In the genomic region with DNA sequence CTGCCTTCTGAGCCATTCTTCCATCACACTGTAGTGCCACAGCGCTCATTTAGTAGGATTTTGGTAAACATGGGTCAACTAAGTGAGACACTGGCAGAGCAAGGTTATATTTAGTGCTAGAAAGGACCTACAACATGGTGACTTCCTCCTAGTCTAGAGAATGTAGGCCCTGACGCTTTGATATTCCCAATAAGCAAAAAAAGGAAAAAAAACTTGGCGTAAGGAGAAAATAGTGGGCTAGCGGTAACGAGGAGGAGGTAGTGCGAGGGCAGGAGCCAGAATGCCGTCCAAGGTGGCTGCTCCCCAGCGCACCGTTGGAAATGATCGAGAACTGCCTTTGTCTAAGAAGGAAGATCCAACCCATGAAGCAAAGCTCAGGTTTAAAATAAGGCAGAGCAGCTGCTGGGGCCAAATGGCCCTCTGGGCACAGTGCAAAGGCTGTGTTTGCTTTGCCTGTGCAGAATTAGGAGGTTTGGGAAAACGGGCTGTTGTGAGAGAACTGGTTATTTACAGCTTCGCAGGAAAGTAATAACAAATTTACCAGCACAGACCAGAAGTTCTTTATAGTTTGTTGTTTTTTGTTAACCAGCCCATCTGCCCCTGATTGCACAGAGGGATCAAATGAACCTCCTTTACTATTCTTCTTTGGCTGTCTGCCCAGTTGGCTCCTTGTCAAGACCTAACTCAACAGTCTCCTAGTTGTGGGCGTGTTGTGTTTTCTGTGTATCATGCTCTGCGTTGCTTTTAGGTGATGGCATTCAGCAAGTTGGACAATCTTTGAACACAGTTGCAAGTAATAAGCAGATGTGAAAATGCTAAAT, we compare ENCODE assay signal across 1 cellular context.
TF ChIP-seq lines count a peak whose summit lies in the region.

No MANE protein-coding gene starts in this region.

TF ChIP-seq in HEK293, 187 proteins besides CTCF, POLR2A, EP300 and RAD21 (continued from another document and continues in another):
- TF ChIP-seq ZNF776 (tag by site-specific recombination; IDR thresholded peaks at IDR 0.05; ENCODE audit: borderline replicate concordance) (no peak), EGR2 (tag by site-specific recombination; IDR thresholded peaks at IDR 0.05; ENCODE audit: low read depth) (0 out of 2 replicates have a peak, but pooled peaks have one; percentile 23), ZNF132 (tag by site-specific recombination; IDR thresholded peaks at IDR 0.05; ENCODE audit: borderline replicate concordance) (no peak), ZNF626 (tag by site-specific recombination; IDR thresholded peaks at IDR 0.05) (no peak), ZNF600 (tag by site-specific recombination; IDR thresholded peaks at IDR 0.05) (peak; percentile 85), ZFHX2 (tag by site-specific recombination; conservative IDR thresholded peaks at IDR 0.05) (peak; percentile 60), TRIM28 (IDR thresholded peaks at IDR 0.05; ENCODE audit: borderline replicate concordance, low read length) (peak; percentile 94), ZNF341 (tag by site-specific recombination; IDR thresholded peaks at IDR 0.05; ENCODE audit: low read depth) (peak; percentile 42), ZNF529 (tag by site-specific recombination; IDR thresholded peaks at IDR 0.05; ENCODE audit: insufficient replicate concordance) (no peak), ZNF350 (tag by site-specific recombination; IDR thresholded peaks at IDR 0.05) (no peak), GLI4 (tag by site-specific recombination; IDR thresholded peaks at IDR 0.05) (no peak), ZNF391 (tag by site-specific recombination; IDR thresholded peaks at IDR 0.05; ENCODE audit: borderline replicate concordance, low read depth) (0 out of 2 replicates have a peak, but pooled peaks have one; percentile 44), MEIS1 (CRISPR knock-in tag; IDR thresholded peaks at IDR 0.05; ENCODE audit: borderline replicate concordance) (no peak), KLF7 (tag by site-specific recombination; IDR thresholded peaks at IDR 0.05; ENCODE audit: borderline replicate concordance) (no peak), ZFP3 (tag by site-specific recombination; IDR thresholded peaks at IDR 0.05; ENCODE audit: low read depth) (no peak), ZNF112 (tag by site-specific recombination; IDR thresholded peaks at IDR 0.05) (no peak), OSR2 (tag by site-specific recombination; IDR thresholded peaks at IDR 0.05) (peak; percentile 93), ZNF629 (tag by site-specific recombination; IDR thresholded peaks at IDR 0.05) (peak; percentile 58; the same call in 1 of the 2 replicates), ZNF473 (tag by site-specific recombination; IDR thresholded peaks at IDR 0.05) (no peak), BCL11A (tag by site-specific recombination; IDR thresholded peaks at IDR 0.05; ENCODE audit: low read depth) (peak; percentile 41; the same call in 1 of the 2 replicates), ZNF223 (tag by site-specific recombination; IDR thresholded peaks at IDR 0.05) (no peak), SCRT1 (tag by site-specific recombination; IDR thresholded peaks at IDR 0.05; ENCODE audit: borderline replicate concordance) (peak; percentile 29; the same call in 1 of the 2 replicates), ZNF660 (tag by site-specific recombination; IDR thresholded peaks at IDR 0.05) (peak; percentile 89), ZNF561 (tag by site-specific recombination; IDR thresholded peaks at IDR 0.05; ENCODE audit: borderline replicate concordance) (peak; percentile 60; the same call in 1 of the 2 replicates), SP3 (tag by site-specific recombination; IDR thresholded peaks at IDR 0.05) (peak; percentile 10; the same call in 1 of the 2 replicates), ZNF133 (tag by site-specific recombination; IDR thresholded peaks at IDR 0.05) (peak; percentile 90), ZSCAN30 (tag by site-specific recombination; IDR thresholded peaks at IDR 0.05) (peak; percentile 40; the same call in 1 of the 2 replicates), ZNF501 (tag by site-specific recombination; IDR thresholded peaks at IDR 0.05) (peak; percentile 47; the same call in 1 of the 2 replicates), ZNF138 (tag by site-specific recombination; IDR thresholded peaks at IDR 0.05; ENCODE audit: borderline replicate concordance) (no peak), ZNF510 (tag by site-specific recombination; IDR thresholded peaks at IDR 0.05; ENCODE audit: insufficient replicate concordance) (no peak), ZNF394 (tag by site-specific recombination; IDR thresholded peaks at IDR 0.05; ENCODE audit: borderline replicate concordance) (peak; percentile 33; the same call in 1 of the 2 replicates), ZNF335 (tag by site-specific recombination; conservative IDR thresholded peaks at IDR 0.05) (peak; percentile 89), ZNF174 (tag by site-specific recombination; IDR thresholded peaks at IDR 0.05) (no peak)
- TF ChIP-seq, protein P1, sequence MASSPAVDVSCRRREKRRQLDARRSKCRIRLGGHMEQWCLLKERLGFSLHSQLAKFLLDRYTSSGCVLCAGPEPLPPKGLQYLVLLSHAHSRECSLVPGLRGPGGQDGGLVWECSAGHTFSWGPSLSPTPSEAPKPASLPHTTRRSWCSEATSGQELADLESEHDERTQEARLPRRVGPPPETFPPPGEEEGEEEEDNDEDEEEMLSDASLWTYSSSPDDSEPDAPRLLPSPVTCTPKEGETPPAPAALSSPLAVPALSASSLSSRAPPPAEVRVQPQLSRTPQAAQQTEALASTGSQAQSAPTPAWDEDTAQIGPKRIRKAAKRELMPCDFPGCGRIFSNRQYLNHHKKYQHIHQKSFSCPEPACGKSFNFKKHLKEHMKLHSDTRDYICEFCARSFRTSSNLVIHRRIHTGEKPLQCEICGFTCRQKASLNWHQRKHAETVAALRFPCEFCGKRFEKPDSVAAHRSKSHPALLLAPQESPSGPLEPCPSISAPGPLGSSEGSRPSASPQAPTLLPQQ (tag by site-specific recombination; IDR thresholded peaks at IDR 0.05): no peak
- TF ChIP-seq, protein P2, sequence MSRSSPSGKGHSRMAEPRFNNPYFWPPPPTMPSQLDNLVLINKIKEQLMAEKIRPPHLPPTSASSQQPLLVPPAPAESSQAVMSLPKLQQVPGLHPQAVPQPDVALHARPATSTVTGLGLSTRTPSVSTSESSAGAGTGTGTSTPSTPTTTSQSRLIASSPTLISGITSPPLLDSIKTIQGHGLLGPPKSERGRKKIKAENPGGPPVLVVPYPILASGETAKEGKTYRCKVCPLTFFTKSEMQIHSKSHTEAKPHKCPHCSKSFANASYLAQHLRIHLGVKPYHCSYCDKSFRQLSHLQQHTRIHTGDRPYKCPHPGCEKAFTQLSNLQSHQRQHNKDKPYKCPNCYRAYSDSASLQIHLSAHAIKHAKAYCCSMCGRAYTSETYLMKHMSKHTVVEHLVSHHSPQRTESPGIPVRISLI (tag by site-specific recombination; IDR thresholded peaks at IDR 0.05): no peak
- TF ChIP-seq, protein P3, sequence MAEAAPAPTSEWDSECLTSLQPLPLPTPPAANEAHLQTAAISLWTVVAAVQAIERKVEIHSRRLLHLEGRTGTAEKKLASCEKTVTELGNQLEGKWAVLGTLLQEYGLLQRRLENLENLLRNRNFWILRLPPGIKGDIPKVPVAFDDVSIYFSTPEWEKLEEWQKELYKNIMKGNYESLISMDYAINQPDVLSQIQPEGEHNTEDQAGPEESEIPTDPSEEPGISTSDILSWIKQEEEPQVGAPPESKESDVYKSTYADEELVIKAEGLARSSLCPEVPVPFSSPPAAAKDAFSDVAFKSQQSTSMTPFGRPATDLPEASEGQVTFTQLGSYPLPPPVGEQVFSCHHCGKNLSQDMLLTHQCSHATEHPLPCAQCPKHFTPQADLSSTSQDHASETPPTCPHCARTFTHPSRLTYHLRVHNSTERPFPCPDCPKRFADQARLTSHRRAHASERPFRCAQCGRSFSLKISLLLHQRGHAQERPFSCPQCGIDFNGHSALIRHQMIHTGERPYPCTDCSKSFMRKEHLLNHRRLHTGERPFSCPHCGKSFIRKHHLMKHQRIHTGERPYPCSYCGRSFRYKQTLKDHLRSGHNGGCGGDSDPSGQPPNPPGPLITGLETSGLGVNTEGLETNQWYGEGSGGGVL (tag by site-specific recombination; IDR thresholded peaks at IDR 0.05): no peak
- TF ChIP-seq, protein P4, sequence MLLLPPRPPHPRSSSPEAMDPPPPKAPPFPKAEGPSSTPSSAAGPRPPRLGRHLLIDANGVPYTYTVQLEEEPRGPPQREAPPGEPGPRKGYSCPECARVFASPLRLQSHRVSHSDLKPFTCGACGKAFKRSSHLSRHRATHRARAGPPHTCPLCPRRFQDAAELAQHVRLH (tag by site-specific recombination; IDR thresholded peaks at IDR 0.05): no peak
- TF ChIP-seq, protein P5, sequence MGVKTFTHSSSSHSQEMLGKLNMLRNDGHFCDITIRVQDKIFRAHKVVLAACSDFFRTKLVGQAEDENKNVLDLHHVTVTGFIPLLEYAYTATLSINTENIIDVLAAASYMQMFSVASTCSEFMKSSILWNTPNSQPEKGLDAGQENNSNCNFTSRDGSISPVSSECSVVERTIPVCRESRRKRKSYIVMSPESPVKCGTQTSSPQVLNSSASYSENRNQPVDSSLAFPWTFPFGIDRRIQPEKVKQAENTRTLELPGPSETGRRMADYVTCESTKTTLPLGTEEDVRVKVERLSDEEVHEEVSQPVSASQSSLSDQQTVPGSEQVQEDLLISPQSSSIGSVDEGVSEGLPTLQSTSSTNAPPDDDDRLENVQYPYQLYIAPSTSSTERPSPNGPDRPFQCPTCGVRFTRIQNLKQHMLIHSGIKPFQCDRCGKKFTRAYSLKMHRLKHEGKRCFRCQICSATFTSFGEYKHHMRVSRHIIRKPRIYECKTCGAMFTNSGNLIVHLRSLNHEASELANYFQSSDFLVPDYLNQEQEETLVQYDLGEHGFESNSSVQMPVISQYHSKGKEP (tag by site-specific recombination; IDR thresholded peaks at IDR 0.05): peak; percentile 79
- TF ChIP-seq, protein P6, sequence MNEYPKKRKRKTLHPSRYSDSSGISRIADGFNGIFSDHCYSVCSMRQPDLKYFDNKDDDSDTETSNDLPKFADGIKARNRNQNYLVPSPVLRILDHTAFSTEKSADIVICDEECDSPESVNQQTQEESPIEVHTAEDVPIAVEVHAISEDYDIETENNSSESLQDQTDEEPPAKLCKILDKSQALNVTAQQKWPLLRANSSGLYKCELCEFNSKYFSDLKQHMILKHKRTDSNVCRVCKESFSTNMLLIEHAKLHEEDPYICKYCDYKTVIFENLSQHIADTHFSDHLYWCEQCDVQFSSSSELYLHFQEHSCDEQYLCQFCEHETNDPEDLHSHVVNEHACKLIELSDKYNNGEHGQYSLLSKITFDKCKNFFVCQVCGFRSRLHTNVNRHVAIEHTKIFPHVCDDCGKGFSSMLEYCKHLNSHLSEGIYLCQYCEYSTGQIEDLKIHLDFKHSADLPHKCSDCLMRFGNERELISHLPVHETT (tag by site-specific recombination; IDR thresholded peaks at IDR 0.05): peak; percentile 42; the same call in 1 of the 2 replicates
- TF ChIP-seq, protein P7, sequence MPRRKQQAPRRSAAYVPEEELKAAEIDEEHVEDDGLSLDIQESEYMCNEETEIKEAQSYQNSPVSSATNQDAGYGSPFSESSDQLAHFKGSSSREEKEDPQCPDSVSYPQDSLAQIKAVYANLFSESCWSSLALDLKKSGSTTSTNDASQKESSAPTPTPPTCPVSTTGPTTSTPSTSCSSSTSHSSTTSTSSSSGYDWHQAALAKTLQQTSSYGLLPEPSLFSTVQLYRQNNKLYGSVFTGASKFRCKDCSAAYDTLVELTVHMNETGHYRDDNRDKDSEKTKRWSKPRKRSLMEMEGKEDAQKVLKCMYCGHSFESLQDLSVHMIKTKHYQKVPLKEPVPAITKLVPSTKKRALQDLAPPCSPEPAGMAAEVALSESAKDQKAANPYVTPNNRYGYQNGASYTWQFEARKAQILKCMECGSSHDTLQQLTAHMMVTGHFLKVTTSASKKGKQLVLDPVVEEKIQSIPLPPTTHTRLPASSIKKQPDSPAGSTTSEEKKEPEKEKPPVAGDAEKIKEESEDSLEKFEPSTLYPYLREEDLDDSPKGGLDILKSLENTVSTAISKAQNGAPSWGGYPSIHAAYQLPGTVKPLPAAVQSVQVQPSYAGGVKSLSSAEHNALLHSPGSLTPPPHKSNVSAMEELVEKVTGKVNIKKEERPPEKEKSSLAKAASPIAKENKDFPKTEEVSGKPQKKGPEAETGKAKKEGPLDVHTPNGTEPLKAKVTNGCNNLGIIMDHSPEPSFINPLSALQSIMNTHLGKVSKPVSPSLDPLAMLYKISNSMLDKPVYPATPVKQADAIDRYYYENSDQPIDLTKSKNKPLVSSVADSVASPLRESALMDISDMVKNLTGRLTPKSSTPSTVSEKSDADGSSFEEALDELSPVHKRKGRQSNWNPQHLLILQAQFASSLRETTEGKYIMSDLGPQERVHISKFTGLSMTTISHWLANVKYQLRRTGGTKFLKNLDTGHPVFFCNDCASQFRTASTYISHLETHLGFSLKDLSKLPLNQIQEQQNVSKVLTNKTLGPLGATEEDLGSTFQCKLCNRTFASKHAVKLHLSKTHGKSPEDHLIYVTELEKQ (tag by site-specific recombination; IDR thresholded peaks at IDR 0.05; ENCODE audit: borderline replicate concordance): peak; percentile 73; the same call in 1 of the 2 replicates
- TF ChIP-seq, protein P8, sequence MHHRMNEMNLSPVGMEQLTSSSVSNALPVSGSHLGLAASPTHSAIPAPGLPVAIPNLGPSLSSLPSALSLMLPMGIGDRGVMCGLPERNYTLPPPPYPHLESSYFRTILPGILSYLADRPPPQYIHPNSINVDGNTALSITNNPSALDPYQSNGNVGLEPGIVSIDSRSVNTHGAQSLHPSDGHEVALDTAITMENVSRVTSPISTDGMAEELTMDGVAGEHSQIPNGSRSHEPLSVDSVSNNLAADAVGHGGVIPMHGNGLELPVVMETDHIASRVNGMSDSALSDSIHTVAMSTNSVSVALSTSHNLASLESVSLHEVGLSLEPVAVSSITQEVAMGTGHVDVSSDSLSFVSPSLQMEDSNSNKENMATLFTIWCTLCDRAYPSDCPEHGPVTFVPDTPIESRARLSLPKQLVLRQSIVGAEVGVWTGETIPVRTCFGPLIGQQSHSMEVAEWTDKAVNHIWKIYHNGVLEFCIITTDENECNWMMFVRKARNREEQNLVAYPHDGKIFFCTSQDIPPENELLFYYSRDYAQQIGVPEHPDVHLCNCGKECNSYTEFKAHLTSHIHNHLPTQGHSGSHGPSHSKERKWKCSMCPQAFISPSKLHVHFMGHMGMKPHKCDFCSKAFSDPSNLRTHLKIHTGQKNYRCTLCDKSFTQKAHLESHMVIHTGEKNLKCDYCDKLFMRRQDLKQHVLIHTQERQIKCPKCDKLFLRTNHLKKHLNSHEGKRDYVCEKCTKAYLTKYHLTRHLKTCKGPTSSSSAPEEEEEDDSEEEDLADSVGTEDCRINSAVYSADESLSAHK (tag by site-specific recombination; IDR thresholded peaks at IDR 0.05): peak; percentile 53
- TF ChIP-seq, protein P9, sequence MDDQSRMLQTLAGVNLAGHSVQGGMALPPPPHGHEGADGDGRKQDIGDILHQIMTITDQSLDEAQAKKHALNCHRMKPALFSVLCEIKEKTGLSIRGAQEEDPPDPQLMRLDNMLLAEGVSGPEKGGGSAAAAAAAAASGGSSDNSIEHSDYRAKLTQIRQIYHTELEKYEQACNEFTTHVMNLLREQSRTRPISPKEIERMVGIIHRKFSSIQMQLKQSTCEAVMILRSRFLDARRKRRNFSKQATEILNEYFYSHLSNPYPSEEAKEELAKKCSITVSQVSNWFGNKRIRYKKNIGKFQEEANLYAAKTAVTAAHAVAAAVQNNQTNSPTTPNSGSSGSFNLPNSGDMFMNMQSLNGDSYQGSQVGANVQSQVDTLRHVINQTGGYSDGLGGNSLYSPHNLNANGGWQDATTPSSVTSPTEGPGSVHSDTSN (CRISPR knock-in tag; IDR thresholded peaks at IDR 0.05): no peak
